ENCODE assay signal across 8 cellular contexts in genomic region chr10:35447693-35448407, GRCh38.
DNase-seq lines count a peak whose midpoint lies in the region; ATAC-seq and TF ChIP-seq lines count a peak whose summit lies in the region.

No MANE protein-coding gene starts in this region.

- ATAC-seq in HG02588 (IDR thresholded peaks at IDR 0.05; ENCODE audit: unreplicated experiment) (no peak), HG03342 (IDR thresholded peaks at IDR 0.05; ENCODE audit: unreplicated experiment) (no peak)

- peak overlapping the region in 1 of 4 donors; percentile 9 for H3K4me3 Mint-ChIP-seq in IgD-negative memory B cell
- peak overlapping the region; percentile 45 for H3K4me3 Mint-ChIP-seq in activated CD4-positive, alpha-beta memory T cell treated with anti-CD3 and anti-CD28 coated beads for 36 hours

- H3K27ac Mint-ChIP-seq in IgD-negative memory B cell: peak overlapping the region in 2 of 3 donors; percentile 75 to 76
- peak overlapping the region; percentile 62 for H3K27ac Mint-ChIP-seq in activated CD4-positive, alpha-beta memory T cell treated with anti-CD3 and anti-CD28 coated beads for 36 hours

- TF ChIP-seq CTCF in C4-2B (conservative IDR thresholded peaks at IDR 0.05) (no peak), fibroblast of the aortic adventitia (IDR thresholded peaks at IDR 0.05; ENCODE audit: insufficient read depth, low read length) (no peak)

- CTCF ChIA-PET in activated CD4-positive, alpha-beta memory T cell treated with anti-CD3 and anti-CD28 coated beads for 36 hours (lab: Charles Lee): no interaction called here

- POLR2A ChIA-PET in activated CD4-positive, alpha-beta memory T cell treated with anti-CD3 and anti-CD28 coated beads for 36 hours (lab: Charles Lee): no interaction called here

- peaks cover 9% of the 10 kb centered on the region for H3K36me3 Mint-ChIP-seq in IgD-negative memory B cell
- H3K36me3 Mint-ChIP-seq in activated CD4-positive, alpha-beta memory T cell treated with anti-CD3 and anti-CD28 coated beads for 36 hours: peaks cover 25% of the 10 kb centered on the region

- peaks cover 10 to 13% (median 10%) of the 10 kb centered on the region in 3 donors for H3K9me3 Mint-ChIP-seq in IgD-negative memory B cell
- H3K9me3 Mint-ChIP-seq in activated CD4-positive, alpha-beta memory T cell treated with anti-CD3 and anti-CD28 coated beads for 36 hours: peaks cover 27% of the 10 kb centered on the region

- H3K27ac ChIP-seq in C4-2B: peak overlapping the region; percentile 9

- intact Hi-C loops in activated CD4-positive, alpha-beta memory T cell treated with anti-CD3 and anti-CD28 coated beads for 36 hours (cut with micrococcal nuclease): loop anchor here (10.0 kb wide), 1 partner anchor 323 kb away; the partner anchor contains the start of gene CREM

- peak overlapping the region; percentile 3 for H3K4me3 ChIP-seq in fibroblast of the aortic adventitia (ENCODE audit: low read depth, low read length)

- H3K4me1 Mint-ChIP-seq in IgD-negative memory B cell: peaks cover 38 to 62% (median 58%) of the 10 kb centered on the region in 3 donors
- peaks cover 76% of the 10 kb centered on the region for H3K4me1 Mint-ChIP-seq in activated CD4-positive, alpha-beta memory T cell treated with anti-CD3 and anti-CD28 coated beads for 36 hours (ENCODE audit: low read depth)

- peaks cover 1% of the 10 kb centered on the region for H3K27me3 Mint-ChIP-seq in IgD-negative memory B cell
- H3K27me3 Mint-ChIP-seq in activated CD4-positive, alpha-beta memory T cell treated with anti-CD3 and anti-CD28 coated beads for 36 hours: no peaks in the 10 kb centered on the region

- DNase-seq in activated CD4-positive, alpha-beta memory T cell treated with anti-CD3 and anti-CD28 coated beads for 36 hours: peak; percentile 27
- DNase-seq in fibroblast of the aortic adventitia (ENCODE audit: low read depth) (peak; percentile 94), pulmonary artery endothelial cell (ENCODE audit: low read depth, low spot score) (peak; percentile 74), NK-92 (lab: John Stamatoyannopoulos, UW; ENCODE audit: unreplicated experiment) (no peak)
